Comparison of ENCODE assay signal across 8 cellular contexts in genomic region chrX:40167240-40168182, GRCh38.
DNase-seq lines count a peak whose midpoint lies in the region; TF ChIP-seq lines count a peak whose summit lies in the region.

No MANE protein-coding gene starts in this region.

- H3K79me2 ChIP-seq in Loucy (ENCODE audit: insufficient read depth, low read length) (peaks cover 64% of the 10 kb centered on the region), mammary epithelial cell (ENCODE audit: insufficient read depth, low read length) (no peaks in the 10 kb centered on the region), mesendoderm (ENCODE audit: control insufficient read depth, insufficient read depth, low read length) (no peaks in the 10 kb centered on the region)

- H2AFZ ChIP-seq in Loucy (ENCODE audit: low read length) (no peak overlapping the region), mammary epithelial cell (ENCODE audit: low read depth, low read length) (no peak overlapping the region)

- no TSS peak for BruUV-seq in mammary epithelial cell (replicated peaks; lab: Mats Ljungman, UMichigan)

- H4K8ac ChIP-seq in mesendoderm (ENCODE audit: low read depth, low read length), result no peak overlapping the region

- H3K36me3 ChIP-seq in Loucy (ENCODE audit: insufficient read depth, low read length) (no peaks in the 10 kb centered on the region), mammary epithelial cell (ENCODE audit: insufficient read depth, low read length) (no peaks in the 10 kb centered on the region), mesendoderm (ENCODE audit: control insufficient read depth, insufficient read depth, low read length) (no peaks in the 10 kb centered on the region)

- intact Hi-C loops in mammary epithelial cell (cut with micrococcal nuclease), result no loop called here

- H4K20me1 ChIP-seq in Loucy (ENCODE audit: insufficient read depth, low read length, poor library complexity, severe bottlenecking) (no peaks in the 10 kb centered on the region), mammary epithelial cell (ENCODE audit: insufficient read depth, low read length) (no peaks in the 10 kb centered on the region)

- H2AK5ac ChIP-seq in mesendoderm (ENCODE audit: low read length), result no peak overlapping the region

- H3K9ac ChIP-seq in Loucy (ENCODE audit: low read depth, low read length, poor library complexity, severe bottlenecking), result peak overlapping the region; percentile 100
- H3K9ac ChIP-seq in mammary epithelial cell (ENCODE audit: insufficient read depth, low read length), result no peak overlapping the region
- H3K9ac ChIP-seq in mesendoderm (ENCODE audit: low read length), result peak overlapping the region; percentile 32

- in situ Hi-C loops in mammary epithelial cell (cut with MboI; ENCODE audit: low sequenced_read_pairs in 2 of 2) (loop anchor here in 1 of 2 donors (25.0 kb wide), 1 partner anchor 355 kb away; no protein-coding TSS in a partner anchor), ACHN (cut with HindIII; ENCODE audit: low pct_ligation_motif_present, low pct_unique_long_range_greater_than_20kb, low sequenced_read_pairs) (no loop called here)

- no peak overlapping the region for H3K23ac ChIP-seq in mesendoderm (ENCODE audit: low read length)

- peak overlapping the region; percentile 96 for H3K4me2 ChIP-seq in Loucy (ENCODE audit: low read depth, low read length, poor library complexity, severe bottlenecking)
- H3K4me2 ChIP-seq in mammary epithelial cell (ENCODE audit: insufficient read depth, low read depth, low read length), result peak overlapping the region; percentile 48
- no peak overlapping the region for H3K4me2 ChIP-seq in mesendoderm (ENCODE audit: low read length)

- no peak overlapping the region for H3K27ac ChIP-seq in mammary epithelial cell (ENCODE audit: insufficient read depth, low read depth, low read length)
- H3K27ac ChIP-seq in mesendoderm (ENCODE audit: low read depth, low read length), result no peak overlapping the region

- H3K79me1 ChIP-seq in mesendoderm (ENCODE audit: low read length), result no peaks in the 10 kb centered on the region

- dilution Hi-C loops in mammary epithelial cell (cut with HindIII; ENCODE audit: low sequenced_read_pairs), result no loop called here

- H3K56ac ChIP-seq in mesendoderm (ENCODE audit: low read length), result peak overlapping the region; percentile 25

- H2BK15ac ChIP-seq in mesendoderm (replicated peaks; ENCODE audit: low read depth), result no peak overlapping the region

- H3K4me3 ChIP-seq in AG10803 (ENCODE audit: low read length) (peak overlapping the region; percentile 41), Loucy (ENCODE audit: low read length, poor library complexity, severe bottlenecking) (peak overlapping the region; percentile 74), mammary epithelial cell (replicated peaks in 1 of 3; ENCODE audit: insufficient read depth in 1 of 3, low read depth in 2 of 3, low read length in 3 of 3) (no peak overlapping the region), mesendoderm (ENCODE audit: low read length) (no peak overlapping the region)

- H3K9me3 ChIP-seq in Loucy (ENCODE audit: insufficient read depth, low read depth, low read length), result no peaks in the 10 kb centered on the region
- H3K9me3 ChIP-seq in mammary epithelial cell (replicated peaks; ENCODE audit: insufficient read depth, low read length), result no peaks in the 10 kb centered on the region

- no peaks in the 10 kb centered on the region for H3F3A ChIP-seq in Loucy (ENCODE audit: low read depth)

- 10% methylated on average over 35 of the region's 66 CpGs for WGBS in mammary epithelial cell (ENCODE audit: low coverage, missing lambda C conversion rate)
- no CpG with 5 or more reads among the region's 66 CpGs for WGBS in mesendoderm (ENCODE audit: extremely low coverage, insufficient coverage, low lambda C conversion rate)

- no peak overlapping the region for H2BK120ac ChIP-seq in mesendoderm (ENCODE audit: low read depth, low read length)

- no peaks in the 10 kb centered on the region for H3K9me2 ChIP-seq in Loucy (replicated peaks; ENCODE audit: low read depth, low read length)

- DNase-seq in AG10803 (ENCODE audit: low read depth) (no peak), mammary epithelial cell (no peak), mesendoderm (peak; percentile 67), HuH-7.5 (ENCODE audit: low spot score) (no peak), MV-4-11 (lab: John Stamatoyannopoulos, UW) (no peak), amniotic stem cell (lab: John Stamatoyannopoulos, UW) (no peak), ACHN (no peak)

- H3K4me1 ChIP-seq in Loucy (ENCODE audit: insufficient read depth, low read length, poor library complexity, severe bottlenecking) (peaks cover 41% of the 10 kb centered on the region), mammary epithelial cell (ENCODE audit: insufficient read depth, low read length) (peaks cover 9% of the 10 kb centered on the region), mesendoderm (ENCODE audit: control insufficient read depth, low read depth, low read length) (no peaks in the 10 kb centered on the region)

- H3K27me3 ChIP-seq in Loucy (ENCODE audit: insufficient read depth, low read length, poor library complexity, severe bottlenecking), result no peaks in the 10 kb centered on the region
- peaks cover 47% of the 10 kb centered on the region for H3K27me3 ChIP-seq in mammary epithelial cell (ENCODE audit: insufficient read depth, low read length)
- peaks cover 10% of the 10 kb centered on the region for H3K27me3 ChIP-seq in mesendoderm (ENCODE audit: insufficient read depth, low read length, poor library complexity)

- H3K18ac ChIP-seq in mesendoderm (ENCODE audit: low read length), result peak overlapping the region; percentile 56

- no peak overlapping the region for H4K5ac ChIP-seq in mesendoderm (ENCODE audit: low read length)

- CTCF ChIA-PET in mammary epithelial cell (lab: Charles Lee; ENCODE audit: low non-redundant PET), result no interaction called here

- H3K4ac ChIP-seq in mesendoderm (ENCODE audit: low read depth, low read length), result no peak overlapping the region

- H2BK5ac ChIP-seq in mesendoderm (ENCODE audit: low read length), result no peak overlapping the region

- no peak for TF ChIP-seq CTCF in AG10803 (conservative IDR thresholded peaks at IDR 0.05; ENCODE audit: low read length)
- no peak for TF ChIP-seq CTCF in Loucy (conservative IDR thresholded peaks at IDR 0.05; ENCODE audit: low read length)
- TF ChIP-seq CTCF in mammary epithelial cell (conservative IDR thresholded peaks at IDR 0.05 in 1 of 2, IDR thresholded peaks at IDR 0.05 in 1 of 2; ENCODE audit: extremely low read depth in 1 of 2, insufficient read depth in 1 of 2, low read depth in 1 of 2, low read length in 2 of 2), result no peak

Comparison
In these comparisons a context has a peak if more than half of its experiments do, and no peak if none do; other contexts are left out.
1. H3K4me3 ChIP-seq: peak in AG10803 (single experiment) and Loucy (single experiment); none in mammary epithelial cell (0 of 3) and mesendoderm (single experiment).